In the genomic region with DNA sequence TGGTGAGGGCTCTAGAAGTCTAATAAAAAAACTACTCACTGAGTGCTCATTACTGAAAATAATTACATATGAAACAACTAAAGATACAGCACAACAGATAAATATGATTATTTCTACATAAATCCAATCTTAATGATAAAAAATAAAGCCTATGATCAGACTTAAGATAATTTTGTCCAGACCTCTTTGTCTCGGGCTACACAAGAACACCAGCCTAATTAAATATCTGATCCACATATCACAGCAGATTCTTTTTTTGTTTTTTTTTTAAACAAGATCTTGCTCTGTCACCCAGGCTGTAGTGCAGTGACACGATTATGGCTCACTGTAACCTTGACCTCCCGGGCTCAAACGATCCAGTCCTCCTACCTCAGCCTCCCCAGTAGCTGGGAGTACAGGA, we compare ENCODE assay signal across 29 cellular contexts. TPM values are rescaled to one million over a fixed set of nuclear protein-coding genes. Genes with fewer than 3 reads are reported as not detected.
"Had no signal": no experiment of that assay in that cellular context is flagged by ENCODE, and none has a peak within 500 bp of the region (broad histone marks: within the 10 kb centered on the region; RNA-seq: fewer than 3 reads in every experiment).

No MANE protein-coding gene starts in this region.

- H3K27ac ChIP-seq: neural progenitor cell, ovary, parathyroid adenoma, psoas muscle, skin epidermis, spleen, stomach, thoracic aorta, thyroid gland, tibial nerve, upper lobe of right lung, uterus had no signal

- H2AFZ ChIP-seq: neural progenitor cell, parathyroid adenoma had no signal

- H3K79me2 ChIP-seq: parathyroid adenoma had no signal

- H3K4me1 Mint-ChIP-seq: nephron had no signal

- H3K4me3 ChIP-seq: neural progenitor cell, ovary, psoas muscle, skin epidermis, smooth muscle cell, spleen, stomach, thoracic aorta, thyroid gland, tibial nerve, upper lobe of right lung, uterus had no signal

- H3K9me3 Mint-ChIP-seq: natural killer cell; nephron; neural progenitor cell; stimulated activated naive CD8-positive, alpha-beta T cell treated with anti-CD3 and anti-CD28 coated beads, Interleukin-15, Interleukin-2, amounts not matched to agents 100 ng/mL and 50 ng/mL, for 24 hours; type B pancreatic cell had no signal

- H3K4me2 ChIP-seq: neural progenitor cell, smooth muscle cell had no signal

- H3K9ac ChIP-seq: neural progenitor cell, parathyroid adenoma had no signal

- H3K27me3 ChIP-seq: neural progenitor cell, ovary, spleen, stomach, thyroid gland, tibial nerve, upper lobe of right lung, uterus had no signal

- H3K27me3 Mint-ChIP-seq: naive thymus-derived CD4-positive, alpha-beta T cell; progenitor cell of endocrine pancreas; stimulated activated naive B cell treated with anti-CD40 and anti-IgM and Interleukin-4, amounts not matched to agents 10 μg/mL and 1 μg/mL and 100 μg/mL, for 72 hours; stimulated activated naive CD8-positive, alpha-beta T cell treated with anti-CD3 and anti-CD28 coated beads, Interleukin-15, Interleukin-2, amounts not matched to agents 100 ng/mL and 50 ng/mL, for 24 hours; type B pancreatic cell had no signal

- H3K36me3 ChIP-seq: neural progenitor cell, ovary, uterus had no signal

- H3K9me3 ChIP-seq: ovary, psoas muscle, spleen, stomach, thoracic aorta, thyroid gland, tibial nerve, upper lobe of right lung, uterus had no signal

- DNase-seq: naive thymus-derived CD4-positive, alpha-beta T cell; natural killer cell; occipital lobe; ovary; posterior cingulate gyrus; psoas muscle; right cardiac atrium; spleen; stimulated activated CD4-positive, alpha-beta T cell treated with anti-CD3 and anti-CD28 coated beads, Interleukin-12 subunit alpha, Interleukin-12 subunit beta, amount 100 ng/mL, for 4 hours; stimulated activated CD4-positive, alpha-beta T cell treated with anti-CD3 and anti-CD28 coated beads, Interleukin-1b, Interleukin-23, amount 100 ng/mL, for 48 hours; stimulated activated CD4-positive, alpha-beta T cell treated with anti-CD3 and anti-CD28 coated beads, Interleukin-4, amount 100 ng/mL, for 1 hour; stimulated activated CD4-positive, alpha-beta T cell treated with anti-CD3 and anti-CD28 coated beads, Interleukin-4, amount 100 ng/mL, for 4 hours; stimulated activated CD8-positive, alpha-beta memory T cell treated with anti-CD3 and anti-CD28 coated beads, Interleukin-4, amount 100 ng/mL, for 48 hours; stimulated activated naive B cell treated with anti-CD40 and anti-IgM and Interleukin-4, amounts not matched to agents 10 μg/mL and 1 μg/mL and 100 μg/mL, for 72 hours; stimulated activated naive CD4-positive, alpha-beta T cell treated with Interleukin-2 at 50 U/mL for 16 hours; stomach; thyroid gland; upper lobe of right lung; uterus had no signal

- H3K27ac Mint-ChIP-seq: nephron; neural progenitor cell; progenitor cell of endocrine pancreas; stimulated activated naive B cell treated with anti-CD40 and anti-IgM and Interleukin-4, amounts not matched to agents 10 μg/mL and 1 μg/mL and 100 μg/mL, for 72 hours; stimulated activated naive CD8-positive, alpha-beta T cell treated with anti-CD3 and anti-CD28 coated beads, Interleukin-15, Interleukin-2, amounts not matched to agents 100 ng/mL and 50 ng/mL, for 24 hours; type B pancreatic cell had no signal

- H3K4me3 Mint-ChIP-seq: naive thymus-derived CD4-positive, alpha-beta T cell; natural killer cell; nephron; neural progenitor cell; stimulated activated naive B cell treated with anti-CD40 and anti-IgM and Interleukin-4, amounts not matched to agents 10 μg/mL and 1 μg/mL and 100 μg/mL, for 72 hours; stimulated activated naive CD8-positive, alpha-beta T cell treated with anti-CD3 and anti-CD28 coated beads, Interleukin-15, Interleukin-2, amounts not matched to agents 100 ng/mL and 50 ng/mL, for 24 hours; type B pancreatic cell had no signal

- H3K4me1 ChIP-seq: neural progenitor cell, parathyroid adenoma, psoas muscle, spleen, stomach, thyroid gland, tibial nerve, upper lobe of right lung, uterus had no signal

RNA-seq across cellular contexts. Expression of gene SMAD9, which starts 30.3 kb away (rescaled TPM):
- total RNA-seq: naive thymus-derived CD4-positive, alpha-beta T cell; natural killer cell had no signal
